In the genomic region with DNA sequence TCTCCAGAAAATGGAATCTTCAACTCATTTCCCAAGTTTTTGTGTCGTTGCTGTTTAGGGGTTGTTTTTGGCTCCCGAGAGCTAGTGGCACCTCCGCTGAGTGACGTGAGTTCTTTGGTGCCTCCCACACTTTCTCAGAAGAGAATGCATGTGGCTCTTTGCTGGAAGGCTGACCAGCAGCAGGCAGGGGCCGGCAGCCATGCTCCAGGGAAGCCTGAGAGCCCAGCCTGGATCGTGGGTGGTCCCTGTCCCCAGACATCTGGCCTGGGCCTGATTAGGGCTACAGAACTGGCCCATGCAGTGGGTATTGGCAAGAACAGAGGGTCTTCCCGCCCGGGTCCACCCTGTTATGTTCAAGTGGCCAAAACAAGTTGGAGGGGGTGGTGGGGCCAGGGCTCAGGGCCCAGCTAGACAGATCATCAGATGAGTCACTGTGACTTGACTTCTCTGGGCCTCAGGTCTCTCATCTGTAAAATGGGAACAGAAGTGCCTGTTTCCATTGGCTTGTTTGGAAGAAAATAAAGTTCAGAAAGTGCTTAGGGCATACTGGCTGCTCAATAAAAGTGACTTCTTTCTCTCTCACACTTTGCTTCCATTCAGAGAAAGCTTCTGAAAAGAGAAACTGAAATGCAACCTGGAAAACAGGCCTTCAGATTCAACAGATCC, we compare ENCODE assay signal across 20 cellular contexts.
"Had no signal": no experiment of that assay in that cellular context is flagged by ENCODE, and none has a peak within 500 bp of the region (broad histone marks: within the 10 kb centered on the region; RNA-seq: fewer than 3 reads in every experiment).

No MANE protein-coding gene starts in this region.

- H3K9me3 ChIP-seq: body of pancreas, lower lobe of right lung, uterus had no signal

- H3K4me3 ChIP-seq: body of pancreas, cardiac muscle cell, lower lobe of right lung, uterus had no signal

- H3K27me3 ChIP-seq: body of pancreas, cardiac muscle cell, uterus had no signal

- H3K9me3 Mint-ChIP-seq: activated naive CD8-positive, alpha-beta T cell treated with anti-CD3 and anti-CD28 coated beads, Interleukin-2, amount 50 U/mL, for 24 hours; activated T-helper 1 cell treated with anti-CD3 and anti-CD28 coated beads, Interleukin-12 subunit alpha, Interleukin-12 subunit beta, Interleukin-2, Interleukin-4 antibody, amounts not matched to agents 30 ng/mL and 10 ng/mL and 1 ng/mL, durations not matched to agents 14 hours and 24 hours and 36 hours; naive B cell; neural crest cell; stimulated activated naive CD8-positive, alpha-beta T cell treated with anti-CD3 and anti-CD28 coated beads, Interleukin-15, Interleukin-2, amounts not matched to agents 100 ng/mL and 50 ng/mL, for 24 hours had no signal

- H3K4me1 ChIP-seq: lower lobe of right lung, uterus had no signal

- H3K36me3 Mint-ChIP-seq: naive B cell had no signal

- H3K27ac Mint-ChIP-seq: activated CD8-positive, alpha-beta T cell treated with anti-CD3 and anti-CD28 coated beads, Interleukin-2, amount 10 ng/mL, durations not matched to agents 7 days and 5 days; activated naive CD8-positive, alpha-beta T cell treated with anti-CD3 and anti-CD28 coated beads, Interleukin-2, amount 50 U/mL, for 24 hours; activated T-helper 1 cell treated with anti-CD3 and anti-CD28 coated beads, Interleukin-12 subunit alpha, Interleukin-12 subunit beta, Interleukin-2, Interleukin-4 antibody, amounts not matched to agents 30 ng/mL and 10 ng/mL and 1 ng/mL, durations not matched to agents 14 hours and 24 hours and 36 hours; progenitor cell of endocrine pancreas; stimulated activated naive CD8-positive, alpha-beta T cell treated with anti-CD3 and anti-CD28 coated beads, Interleukin-15, Interleukin-2, amounts not matched to agents 100 ng/mL and 50 ng/mL, for 24 hours had no signal

- DNase-seq: activated CD4-positive, alpha-beta T cell treated with anti-CD3 and anti-CD28 coated beads for 1 hour; activated CD4-positive, alpha-beta T cell treated with anti-CD3 and anti-CD28 coated beads, Interleukin-2, amount 50 U/mL, for 1 hour; activated CD8-positive, alpha-beta T cell treated with anti-CD3 and anti-CD28 coated beads, Interleukin-2, amount 10 ng/mL, durations not matched to agents 7 days and 5 days; activated gamma-delta T cell; activated naive CD4-positive, alpha-beta T cell treated with anti-CD3 and anti-CD28 coated beads, Interleukin-2, amount 50 U/mL, for 16 hours; activated naive CD8-positive, alpha-beta T cell treated with anti-CD3 and anti-CD28 coated beads, Interleukin-2, amount 50 U/mL, for 24 hours; effector CD4-positive, alpha-beta T cell; lower lobe of right lung; mesendoderm; naive B cell; stimulated activated CD4-positive, alpha-beta T cell treated with anti-CD3 and anti-CD28 coated beads, Interleukin-4, amount 100 ng/mL, for 4 hours; T-helper 9 cell; trophoblast cell; uterus had no signal

- H3K27me3 Mint-ChIP-seq: activated naive CD8-positive, alpha-beta T cell treated with anti-CD3 and anti-CD28 coated beads, Interleukin-2, amount 50 U/mL, for 24 hours had no signal

- H3K36me3 ChIP-seq: cardiac muscle cell, lower lobe of right lung, uterus had no signal

- H3K4me1 Mint-ChIP-seq: activated naive CD8-positive, alpha-beta T cell treated with anti-CD3 and anti-CD28 coated beads, Interleukin-2, amount 50 U/mL, for 24 hours; naive B cell; neural crest cell had no signal

- ATAC-seq: activated CD8-positive, alpha-beta T cell treated with anti-CD3 and anti-CD28 coated beads, Interleukin-2, amount 10 ng/mL, durations not matched to agents 7 days and 5 days; activated naive CD8-positive, alpha-beta T cell treated with anti-CD3 and anti-CD28 coated beads, Interleukin-2, amount 50 U/mL, for 24 hours; lower lobe of right lung had no signal

- H3K4me3 Mint-ChIP-seq: activated CD8-positive, alpha-beta T cell treated with anti-CD3 and anti-CD28 coated beads, Interleukin-2, amount 10 ng/mL, durations not matched to agents 7 days and 5 days; activated naive CD8-positive, alpha-beta T cell treated with anti-CD3 and anti-CD28 coated beads, Interleukin-2, amount 50 U/mL, for 24 hours; activated T-helper 1 cell treated with anti-CD3 and anti-CD28 coated beads, Interleukin-12 subunit alpha, Interleukin-12 subunit beta, Interleukin-2, Interleukin-4 antibody, amounts not matched to agents 30 ng/mL and 10 ng/mL and 1 ng/mL, durations not matched to agents 14 hours and 24 hours and 36 hours; naive B cell; neural crest cell; stimulated activated naive CD8-positive, alpha-beta T cell treated with anti-CD3 and anti-CD28 coated beads, Interleukin-15, Interleukin-2, amounts not matched to agents 100 ng/mL and 50 ng/mL, for 24 hours had no signal

- H3K27ac ChIP-seq: body of pancreas, cardiac muscle cell, lower lobe of right lung had no signal
